23 cellular contexts compared by ENCODE assay signal in genomic region chr1:210516092-210516491, GRCh38.
DNase-seq lines count a peak whose midpoint lies in the region; ATAC-seq and TF ChIP-seq lines count a peak whose summit lies in the region.
"Had no signal": no experiment of that assay in that cellular context is flagged by ENCODE, and none has a peak within 500 bp of the region (broad histone marks: within the 10 kb centered on the region; RNA-seq: fewer than 3 reads in every experiment).

No MANE protein-coding gene starts in this region.

- TF ChIP-seq CTCF in WERI-Rb-1 (IDR thresholded peaks at IDR 0.05; ENCODE audit: low read depth, low read length) (no peak), nephron progenitor cell (IDR thresholded peaks at IDR 0.05) (no peak)

- H3K9me3 Mint-ChIP-seq in nephron progenitor cell = no peaks in the 10 kb centered on the region
- H3K9me3 Mint-ChIP-seq: CD8-positive, alpha-beta T cell had no signal

- H3K9me3 ChIP-seq in WERI-Rb-1 (ENCODE audit: severe bottlenecking) = no peaks in the 10 kb centered on the region
- H3K9me3 ChIP-seq: SJSA1 had no signal

- peaks cover 6% of the 10 kb centered on the region for H3K27me3 Mint-ChIP-seq in nephron progenitor cell (ENCODE audit: low read depth, poor library complexity)
- H3K27me3 Mint-ChIP-seq: B cell had no signal

- no peaks in the 10 kb centered on the region for H3K36me3 ChIP-seq in WERI-Rb-1
- H3K36me3 ChIP-seq: SJSA1 had no signal

- H3K36me3 Mint-ChIP-seq in nephron progenitor cell (ENCODE audit: low read depth) = no peaks in the 10 kb centered on the region
- H3K36me3 Mint-ChIP-seq: CD8-positive, alpha-beta T cell had no signal

- H3K4me1 Mint-ChIP-seq in nephron progenitor cell = peaks cover 5% of the 10 kb centered on the region
- H3K4me1 Mint-ChIP-seq: B cell had no signal

- H3K27ac Mint-ChIP-seq in nephron progenitor cell = no peak overlapping the region
- H3K27ac Mint-ChIP-seq: B cell; CD8-positive, alpha-beta T cell had no signal

- ATAC-seq in GM18861 (IDR thresholded peaks at IDR 0.05; ENCODE audit: unreplicated experiment) = no peak
- ATAC-seq: CD8-positive, alpha-beta T cell had no signal

- no peaks in the 10 kb centered on the region for H3K27me3 ChIP-seq in WERI-Rb-1 (ENCODE audit: insufficient read depth, low read depth, severe bottlenecking)
- H3K27me3 ChIP-seq: SJSA1 had no signal

- no peak overlapping the region for H3K4me3 ChIP-seq in WERI-Rb-1 (ENCODE audit: low read depth, low read length)
- H3K4me3 ChIP-seq: GM23248, SJSA1 had no signal

- H3K27ac ChIP-seq in WERI-Rb-1 = peak overlapping the region; percentile 11; the same call in 1 of the 2 replicates
- H3K27ac ChIP-seq: C4-2B, GM23248, SJSA1 had no signal

- DNase-seq in EH (ENCODE audit: low read depth) (peak; percentile 16), NCI-H524 (lab: John Stamatoyannopoulos, UW) (peak; percentile 58 to 89), WERI-Rb-1 (peak; percentile 70), retina (peak; percentile 52), epidermal melanocyte (ENCODE audit: insufficient read length, low spot score) (no peak), NCI-H1105 treated with DMSO at 0.1 percent for 48 hours (lab: John Stamatoyannopoulos, UW) (no peak), nephron progenitor cell (no peak)
- DNase-seq: CD8-positive, alpha-beta T cell; DMS153; GM23248; H7; NCI-H1092; NCI-H1436 treated with DMSO at 0.1 percent for 48 hours; NCI-H187 treated with DMSO at 0.1 percent for 48 hours; NCI-H2107; NCI-H345; NCI-H526; Right ventricle myocardium superior; RPMI8226 had no signal

- no peak overlapping the region for H3K4me3 Mint-ChIP-seq in nephron progenitor cell
- H3K4me3 Mint-ChIP-seq: B cell; CD8-positive, alpha-beta T cell had no signal

Comparison
In these comparisons a context has a peak if more than half of its experiments do, and no peak if none do; other contexts are left out.
1. DNase-seq: peak in EH (single experiment), NCI-H524 (2 of 2), WERI-Rb-1 (single experiment) and retina (single experiment); none in epidermal melanocyte (single experiment), NCI-H1105 treated with DMSO at 0.1 percent for 48 hours (single experiment) and nephron progenitor cell (single experiment).